ENCODE assay signal across 8 cellular contexts in genomic region chr3:37243811-37244748, GRCh38. TPM values are rescaled to one million over a fixed set of nuclear protein-coding genes. Genes with fewer than 3 reads are reported as not detected.
DNase-seq lines count a peak whose midpoint lies in the region; ATAC-seq and TF ChIP-seq lines count a peak whose summit lies in the region.

No MANE protein-coding gene starts in this region.

- peaks cover 17% of the 10 kb centered on the region for H3K36me3 Mint-ChIP-seq in Caco-2 (ENCODE audit: insufficient read depth, unreplicated experiment)

- TF ChIP-seq POLR2A in esophagus muscularis mucosa (IDR thresholded peaks at IDR 0.05; ENCODE audit: low read depth) = no peak

- no peak for TF ChIP-seq EP300 in esophagus muscularis mucosa (IDR thresholded peaks at IDR 0.05)

- peak overlapping the region; percentile 69 for H3K4me3 ChIP-seq in Caco-2 (ENCODE audit: low read depth, low read length)
- H3K4me3 ChIP-seq in esophagus muscularis mucosa = peak overlapping the region; percentile 76 to 96 (median 86)
- H3K4me3 ChIP-seq in mucosa of stomach (ENCODE audit: low read length) = peak overlapping the region; percentile 86

- DNase-seq in Caco-2 (peak; percentile 84), NCI-H345 (lab: John Stamatoyannopoulos, UW) (peak; percentile 8), esophagus muscularis mucosa (ENCODE audit: extremely low spot score) (peak; percentile 93)
- peak; percentile 42 for DNase-seq in activated T-cell treated with anti-CD3 and anti-CD28 coated beads, Interleukin-2, amount 50 U/mL, for 1 hour
- DNase-seq in stimulated activated naive CD8-positive, alpha-beta T cell treated with anti-CD3 and anti-CD28 coated beads, Interleukin-15, Interleukin-2, amounts not matched to agents 100 U/mL and 50 U/mL, for 24 hours = peak; percentile 63

- BruUV-seq in Caco-2 (replicated peaks; lab: Mats Ljungman, UMichigan) = no TSS peak

- H3K27me3 Mint-ChIP-seq in Caco-2 (ENCODE audit: insufficient read depth, unreplicated experiment) = no peaks in the 10 kb centered on the region

- CTCF ChIA-PET in Caco-2 (lab: Charles Lee) = no interaction called here

- 3% methylated on average over 24 of the region's 36 CpGs for WGBS in esophagus muscularis mucosa

- H3K9ac ChIP-seq in mucosa of stomach (ENCODE audit: low read length) = peak overlapping the region; percentile 87

- no peaks in the 10 kb centered on the region for H3K4me1 Mint-ChIP-seq in Caco-2 (ENCODE audit: low read depth, unreplicated experiment)

- H3K4me1 ChIP-seq in Caco-2 (peaks cover 11% of the 10 kb centered on the region; the same call in 1 of the 2 replicates), esophagus muscularis mucosa (peaks cover 52 to 61% (median 56%) of the 10 kb centered on the region in 4 donors), mucosa of stomach (ENCODE audit: control insufficient read depth, insufficient read depth, low read length) (peaks cover 8% of the 10 kb centered on the region)

- peak overlapping the region; percentile 94 to 98 (median 98) for H3K27ac ChIP-seq in esophagus muscularis mucosa (replicated peaks in 1 of 4)

- peak overlapping the region; percentile 89 for H3K4me3 Mint-ChIP-seq in Caco-2 (ENCODE audit: unreplicated experiment)

- no peak for TF ChIP-seq CTCF in Caco-2 (IDR thresholded peaks at IDR 0.05; ENCODE audit: insufficient read depth in 1 of 2, low read depth in 1 of 2, low read length in 1 of 2, severe bottlenecking in 1 of 2, unreplicated experiment in 1 of 2)
- no peak for TF ChIP-seq CTCF in esophagus muscularis mucosa (IDR thresholded peaks at IDR 0.05)

- ATAC-seq in GM21619 (IDR thresholded peaks at IDR 0.05; ENCODE audit: unreplicated experiment) = peak; percentile 36
- ATAC-seq in stimulated activated naive CD8-positive, alpha-beta T cell treated with anti-CD3 and anti-CD28 coated beads, Interleukin-15, Interleukin-2, amounts not matched to agents 100 U/mL and 50 U/mL, for 24 hours = no peak
- ATAC-seq in HG03571 (IDR thresholded peaks at IDR 0.05; ENCODE audit: unreplicated experiment) = no peak

- H3K36me3 ChIP-seq in Caco-2 (ENCODE audit: control insufficient read depth, insufficient read depth, low read length) (no peaks in the 10 kb centered on the region), esophagus muscularis mucosa (no peaks in the 10 kb centered on the region), mucosa of stomach (ENCODE audit: control insufficient read depth, insufficient read depth, low read length) (no peaks in the 10 kb centered on the region)

- H3K9me3 ChIP-seq in Caco-2 = no peaks in the 10 kb centered on the region
- no peaks in the 10 kb centered on the region for H3K9me3 ChIP-seq in esophagus muscularis mucosa
- H3K9me3 ChIP-seq in mucosa of stomach (ENCODE audit: control insufficient read depth, low read length) = no peaks in the 10 kb centered on the region

- H3K27me3 ChIP-seq in Caco-2 (replicated peaks; ENCODE audit: control insufficient read depth, insufficient read depth, low read length) (no peaks in the 10 kb centered on the region), esophagus muscularis mucosa (no peaks in the 10 kb centered on the region), mucosa of stomach (ENCODE audit: control insufficient read depth, insufficient read depth, low read length) (no peaks in the 10 kb centered on the region)

- H3K9me3 Mint-ChIP-seq in Caco-2 (ENCODE audit: unreplicated experiment) = no peaks in the 10 kb centered on the region

- POLR2A ChIA-PET in Caco-2 (lab: Charles Lee) = interaction anchor here (0.5 kb wide), 1 partner anchor 33 kb away, joined by 3 read pairs; no protein-coding TSS in a partner anchor

- intact Hi-C loops in Caco-2 (cut with micrococcal nuclease; ENCODE audit: unreplicated experiment) = no loop called here
- intact Hi-C loops in esophagus muscularis mucosa (cut with DNase I) = no loop called here

- H3K27ac Mint-ChIP-seq in Caco-2 (ENCODE audit: unreplicated experiment) = peak overlapping the region; percentile 97

RNA-seq across cellular contexts. Expression of gene GOLGA4, which starts 1.0 kb away (rescaled TPM):
- 91.6 and 96.6 TPM in 2 replicates for total RNA-seq in Caco-2 (2022)
- 10 to 100 TPM; 67.8 to 99.5 (median 85.1) TPM for total RNA-seq in esophagus muscularis mucosa

Comparison
In these comparisons a context has a peak if more than half of its experiments do, and no peak if none do; other contexts are left out.
1. DNase-seq: peak in every context shown above with its lines; median percentile 93 in esophagus muscularis mucosa; 84 in Caco-2; 63 in stimulated activated naive CD8-positive, alpha-beta T cell treated with anti-CD3 and anti-CD28 coated beads, Interleukin-15, Interleukin-2, amounts not matched to agents 100 U/mL and 50 U/mL, for 24 hours; 42 in activated T-cell treated with anti-CD3 and anti-CD28 coated beads, Interleukin-2, amount 50 U/mL, for 1 hour; 8 in NCI-H345.